ENCODE assay signal across 28 cellular contexts in genomic region chr1:56080123-56080522, GRCh38.
DNase-seq lines count a peak whose midpoint lies in the region; ATAC-seq and TF ChIP-seq lines count a peak whose summit lies in the region.
"Had no signal": no experiment of that assay in that cellular context is flagged by ENCODE, and none has a peak within 500 bp of the region (broad histone marks: within the 10 kb centered on the region; RNA-seq: fewer than 3 reads in every experiment).

No MANE protein-coding gene starts in this region.

- whole genome bisulfite sequencing in mammary epithelial cell (ENCODE audit: low coverage, missing lambda C conversion rate), result 89% methylated on average over 5 of the region's 5 CpGs
- WGBS in mesendoderm (ENCODE audit: extremely low coverage, insufficient coverage, low lambda C conversion rate), result no CpG with 5 or more reads among the region's 5 CpGs

- H3K27me3 Mint-ChIP-seq in HFFc6 (ENCODE audit: insufficient read depth), result no peaks in the 10 kb centered on the region
- H3K27me3 Mint-ChIP-seq: activated naive CD4-positive, alpha-beta T cell treated with anti-CD3 and anti-CD28 coated beads, Interleukin-2, amount 10 ng/mL, durations not matched to agents 7 days and 5 days; naive thymus-derived CD8-positive, alpha-beta T cell had no signal

- H3K56ac ChIP-seq in mesendoderm (ENCODE audit: low read length), result no peak overlapping the region

- H2BK15ac ChIP-seq in mesendoderm (replicated peaks; ENCODE audit: low read depth), result no peak overlapping the region

- no peaks in the 10 kb centered on the region for H3K36me3 Mint-ChIP-seq in HFFc6 (ENCODE audit: low read depth)
- H3K36me3 Mint-ChIP-seq: activated naive CD4-positive, alpha-beta T cell treated with anti-CD3 and anti-CD28 coated beads, Interleukin-2, amount 10 ng/mL, durations not matched to agents 7 days and 5 days; CD4-positive, alpha-beta memory T cell; mesothelial cell of epicardium; naive thymus-derived CD8-positive, alpha-beta T cell; WTC11 had no signal

- H4K5ac ChIP-seq in mesendoderm (ENCODE audit: low read length), result no peak overlapping the region

- no peak overlapping the region for H3K4ac ChIP-seq in mesendoderm (ENCODE audit: low read depth, low read length)

- no peaks in the 10 kb centered on the region for H3K27me3 ChIP-seq in mammary epithelial cell (ENCODE audit: insufficient read depth, low read length)
- H3K27me3 ChIP-seq in mesendoderm (ENCODE audit: insufficient read depth, low read length, poor library complexity), result no peaks in the 10 kb centered on the region
- H3K27me3 ChIP-seq: right atrium auricular region had no signal

- H2AFZ ChIP-seq in mammary epithelial cell (ENCODE audit: low read depth, low read length), result peak overlapping the region; percentile 27

- H3K4me1 Mint-ChIP-seq in HFFc6 (ENCODE audit: low read depth), result peaks cover 24% of the 10 kb centered on the region
- H3K4me1 Mint-ChIP-seq: activated naive CD4-positive, alpha-beta T cell treated with anti-CD3 and anti-CD28 coated beads, Interleukin-2, amount 10 ng/mL, durations not matched to agents 7 days and 5 days; CD4-positive, alpha-beta memory T cell; naive thymus-derived CD8-positive, alpha-beta T cell; WTC11 had no signal

- no peak overlapping the region for H3K4me3 Mint-ChIP-seq in HFFc6
- H3K4me3 Mint-ChIP-seq: activated naive CD4-positive, alpha-beta T cell treated with anti-CD3 and anti-CD28 coated beads, Interleukin-2, amount 10 ng/mL, durations not matched to agents 7 days and 5 days; CD4-positive, alpha-beta memory T cell; mesothelial cell of epicardium; naive thymus-derived CD8-positive, alpha-beta T cell; WTC11 had no signal

- no peak overlapping the region for H2BK5ac ChIP-seq in mesendoderm (ENCODE audit: low read length)

- H3K79me2 ChIP-seq in mammary epithelial cell (ENCODE audit: insufficient read depth, low read length) (no peaks in the 10 kb centered on the region), mesendoderm (ENCODE audit: control insufficient read depth, insufficient read depth, low read length) (no peaks in the 10 kb centered on the region)

- H3K27ac ChIP-seq in mammary epithelial cell (ENCODE audit: insufficient read depth, low read depth, low read length), result no peak overlapping the region
- no peak overlapping the region for H3K27ac ChIP-seq in mesendoderm (ENCODE audit: low read depth, low read length)
- H3K27ac ChIP-seq: SK-N-MC had no signal

- no peaks in the 10 kb centered on the region; the same call in 1 of the 2 replicates for H3K9me3 Mint-ChIP-seq in HFFc6
- H3K9me3 Mint-ChIP-seq: activated naive CD4-positive, alpha-beta T cell treated with anti-CD3 and anti-CD28 coated beads, Interleukin-2, amount 10 ng/mL, durations not matched to agents 7 days and 5 days; WTC11 had no signal

- H3K4me1 ChIP-seq in mammary epithelial cell (ENCODE audit: insufficient read depth, low read length), result peaks cover 4% of the 10 kb centered on the region
- no peaks in the 10 kb centered on the region for H3K4me1 ChIP-seq in mesendoderm (ENCODE audit: control insufficient read depth, low read depth, low read length)

- H3K4me2 ChIP-seq in mammary epithelial cell (ENCODE audit: insufficient read depth, low read depth, low read length), result no peak overlapping the region
- H3K4me2 ChIP-seq in mesendoderm (ENCODE audit: low read length), result no peak overlapping the region

- H4K20me1 ChIP-seq in mammary epithelial cell (ENCODE audit: insufficient read depth, low read length), result no peaks in the 10 kb centered on the region

- in situ Hi-C loops in mammary epithelial cell (cut with MboI; ENCODE audit: low sequenced_read_pairs in 2 of 2), result no loop called here

- BruUV-seq in mammary epithelial cell (replicated peaks; lab: Mats Ljungman, UMichigan), result no TSS peak

- H3K27ac Mint-ChIP-seq in HFFc6, result no peak overlapping the region
- H3K27ac Mint-ChIP-seq: activated naive CD4-positive, alpha-beta T cell treated with anti-CD3 and anti-CD28 coated beads, Interleukin-2, amount 10 ng/mL, durations not matched to agents 7 days and 5 days; CD4-positive, alpha-beta memory T cell; mesothelial cell of epicardium; naive thymus-derived CD8-positive, alpha-beta T cell; WTC11 had no signal

- no peak overlapping the region for H3K4me3 ChIP-seq in mammary epithelial cell (replicated peaks in 1 of 3; ENCODE audit: insufficient read depth in 1 of 3, low read depth in 2 of 3, low read length in 3 of 3)
- no peak overlapping the region for H3K4me3 ChIP-seq in mesendoderm (ENCODE audit: low read length)
- H3K4me3 ChIP-seq: coronary artery, right atrium auricular region, SK-N-MC had no signal

- no peaks in the 10 kb centered on the region for H3K36me3 ChIP-seq in mammary epithelial cell (ENCODE audit: insufficient read depth, low read length)
- no peaks in the 10 kb centered on the region for H3K36me3 ChIP-seq in mesendoderm (ENCODE audit: control insufficient read depth, insufficient read depth, low read length)
- H3K36me3 ChIP-seq: right atrium auricular region had no signal

- no peaks in the 10 kb centered on the region for H3K79me1 ChIP-seq in mesendoderm (ENCODE audit: low read length)

- TF ChIP-seq CTCF in HFFc6 (IDR thresholded peaks at IDR 0.05) (no peak), mammary epithelial cell (conservative IDR thresholded peaks at IDR 0.05 in 1 of 2, IDR thresholded peaks at IDR 0.05 in 1 of 2; ENCODE audit: extremely low read depth in 1 of 2, insufficient read depth in 1 of 2, low read depth in 1 of 2, low read length in 2 of 2) (no peak)

- no peak overlapping the region for H3K18ac ChIP-seq in mesendoderm (ENCODE audit: low read length)

- H3K9ac ChIP-seq in mammary epithelial cell (ENCODE audit: insufficient read depth, low read length) (no peak overlapping the region), mesendoderm (ENCODE audit: low read length) (no peak overlapping the region)

- no peak overlapping the region for H3K23ac ChIP-seq in mesendoderm (ENCODE audit: low read length)

- peak; percentile 39 for DNase-seq in AG20443 (ENCODE audit: low spot score)
- DNase-seq in HFFc6, result peak; percentile 31
- DNase-seq in mammary epithelial cell, result no peak
- peak; percentile 16 for DNase-seq in mesendoderm
- DNase-seq in DMS153 treated with DMSO at 0.1 percent for 48 hours (lab: John Stamatoyannopoulos, UW; ENCODE audit: unreplicated experiment), result no peak
- DNase-seq in NCI-H524 treated with DMSO at 0.1 percent for 48 hours (lab: John Stamatoyannopoulos, UW), result no peak
- DNase-seq: activated CD4-positive, alpha-beta T cell treated with anti-CD3 and anti-CD28 coated beads, Interleukin-2, amount 50 U/mL, for 1 hour; activated naive CD4-positive, alpha-beta T cell treated with anti-CD3 and anti-CD28 coated beads, Interleukin-2, amount 10 ng/mL, durations not matched to agents 7 days and 5 days; amniotic stem cell; CD4-positive, alpha-beta memory T cell; DMS 273 treated with DMSO at 0.1 percent for 48 hours; H7; head of caudate nucleus; KG1; naive thymus-derived CD8-positive, alpha-beta T cell; NCI-H1694; NCI-H2171; NCI-H510A treated with DMSO at 0.1 percent for 48 hours; NK-92 treated with Interleukin-12 subunit alpha and Interleukin-12 subunit beta, amount 100 ng/mL, for 24 hours; stimulated activated CD4-positive, alpha-beta T cell treated with anti-CD3 and anti-CD28 coated beads, Interleukin-4, amount 100 ng/mL, for 4 hours; stimulated activated naive CD4-positive, alpha-beta T cell had no signal

- no peaks in the 10 kb centered on the region for H3K9me3 ChIP-seq in mammary epithelial cell (replicated peaks; ENCODE audit: insufficient read depth, low read length)
- H3K9me3 ChIP-seq: right atrium auricular region had no signal

- no peak overlapping the region for H2BK120ac ChIP-seq in mesendoderm (ENCODE audit: low read depth, low read length)

- dilution Hi-C loops in mammary epithelial cell (cut with HindIII; ENCODE audit: low sequenced_read_pairs), result no loop called here

- H2AK5ac ChIP-seq in mesendoderm (ENCODE audit: low read length), result no peak overlapping the region

- intact Hi-C loops in mammary epithelial cell (cut with micrococcal nuclease), result no loop called here

- H4K8ac ChIP-seq in mesendoderm (ENCODE audit: low read depth, low read length), result no peak overlapping the region

- ATAC-seq in GM21381 (IDR thresholded peaks at IDR 0.05; ENCODE audit: unreplicated experiment), result no peak
- no peak for ATAC-seq in GM21360 (IDR thresholded peaks at IDR 0.05; ENCODE audit: unreplicated experiment)
- ATAC-seq: naive thymus-derived CD8-positive, alpha-beta T cell; WTC11 had no signal

- CTCF ChIA-PET in mammary epithelial cell (lab: Charles Lee; ENCODE audit: low non-redundant PET), result no interaction called here

Comparison
In these comparisons a context has a peak if more than half of its experiments do, and no peak if none do; other contexts are left out.
1. DNase-seq: peak in AG20443 (single experiment), HFFc6 (single experiment) and mesendoderm (single experiment); none in mammary epithelial cell (single experiment), DMS153 treated with DMSO at 0.1 percent for 48 hours (single experiment) and NCI-H524 treated with DMSO at 0.1 percent for 48 hours (single experiment).